9 cellular contexts compared by ENCODE assay signal in genomic region chr3:13281657-13282527, GRCh38.
DNase-seq lines count a peak whose midpoint lies in the region; ATAC-seq and TF ChIP-seq lines count a peak whose summit lies in the region.
"Had no signal": no experiment of that assay in that cellular context is flagged by ENCODE, and none has a peak within 500 bp of the region (broad histone marks: within the 10 kb centered on the region; RNA-seq: fewer than 3 reads in every experiment).

No MANE protein-coding gene starts in this region.

- H3K4me3 ChIP-seq in DND-41 (ENCODE audit: low read depth in 1 of 2, low read length in 2 of 2) (peak overlapping the region in 1 of 2 experiments; percentile 51; a peak in 2 of 4 replicates), heart right ventricle (peak overlapping the region; percentile 54 to 80 (median 66)), foreskin fibroblast (ENCODE audit: low read depth in 1 of 2, low read length in 2 of 2) (no peak overlapping the region)

- peaks cover 17% of the 10 kb centered on the region for H3K9me3 ChIP-seq in DND-41 (ENCODE audit: insufficient read depth, low read length, severe bottlenecking)
- H3K9me3 ChIP-seq in heart right ventricle = peaks cover 0 to 16% (median 0%) of the 10 kb centered on the region in 11 donors

- peak overlapping the region; percentile 57 for H3K4me2 ChIP-seq in DND-41 (ENCODE audit: insufficient read depth, low read length)

- 4% methylated on average over 61 of the region's 61 CpGs for WGBS in heart right ventricle, 2 donors

- no peaks in the 10 kb centered on the region for H3K79me2 ChIP-seq in DND-41 (ENCODE audit: insufficient read depth, low read length)

- intact Hi-C loops in heart right ventricle (cut with DNase I) (loop anchor here in 5 of 10 donors (2.0 to 10.0 kb wide), 5 partner anchors 21 to 190 kb away; no protein-coding TSS in a partner anchor), posterior vena cava (cut with DNase I) (loop anchor here in 1 of 2 donors (10.0 kb wide), 1 partner anchor 187 kb away; no protein-coding TSS in a partner anchor)

- H3K36me3 ChIP-seq in DND-41 (ENCODE audit: insufficient read depth, low read length) (no peaks in the 10 kb centered on the region), heart right ventricle (no peaks in the 10 kb centered on the region)

- H3K27me3 ChIP-seq in DND-41 (ENCODE audit: insufficient read depth, low read length, poor library complexity) (peaks cover 4% of the 10 kb centered on the region), heart right ventricle (peaks cover 9 to 71% (median 50%) of the 10 kb centered on the region in 7 donors)

- H3K9ac ChIP-seq in DND-41 (ENCODE audit: low read depth, low read length) = peak overlapping the region; percentile 33; the same call in 1 of the 2 replicates

- no peak overlapping the region for H3K27ac ChIP-seq in DND-41 (ENCODE audit: low read length)
- peak overlapping the region; percentile 71 to 91 (median 81) for H3K27ac ChIP-seq in heart right ventricle

- DNase-seq in DND-41 = no peak
- DNase-seq in SW 1271 (lab: John Stamatoyannopoulos, UW) = peak; percentile 35 to 79
- DNase-seq in heart right ventricle = peak; percentile 56 to 75
- peak; percentile 78 for DNase-seq in posterior vena cava (ENCODE audit: low spot score)
- DNase-seq in NCI-H128 (lab: John Stamatoyannopoulos, UW; ENCODE audit: unreplicated experiment) = no peak
- DNase-seq in foreskin fibroblast = no peak
- no peak for DNase-seq in central memory CD4-positive, alpha-beta T cell
- DNase-seq: foreskin melanocyte had no signal

- no peak overlapping the region for H2AFZ ChIP-seq in DND-41 (ENCODE audit: low read depth, low read length)

- no peak for TF ChIP-seq CTCF in DND-41 (IDR thresholded peaks at IDR 0.05; ENCODE audit: borderline replicate concordance, extremely low read depth, low read length, poor library complexity, severe bottlenecking)
- no peak for TF ChIP-seq CTCF in heart right ventricle (IDR thresholded peaks at IDR 0.05)
- TF ChIP-seq CTCF in foreskin fibroblast (IDR thresholded peaks at IDR 0.05; ENCODE audit: low read depth, low read length) = no peak

- H3K4me1 ChIP-seq in DND-41 (ENCODE audit: insufficient read depth, low read length) = peaks cover 16% of the 10 kb centered on the region
- H3K4me1 ChIP-seq in heart right ventricle = peaks cover 0 to 41% (median 21%) of the 10 kb centered on the region in 9 donors

- ATAC-seq in DND-41 (ENCODE audit: insufficient read depth, low read depth) = no peak
- ATAC-seq in heart right ventricle = peak; percentile 71 to 85 (median 80)
- ATAC-seq in GM19324 (IDR thresholded peaks at IDR 0.05; ENCODE audit: low FRiP score, unreplicated experiment) = no peak

- H4K20me1 ChIP-seq in DND-41 (ENCODE audit: insufficient read depth, low read length) = no peaks in the 10 kb centered on the region

Comparison
In these comparisons a context has a peak if more than half of its experiments do, and no peak if none do; other contexts are left out.
1. ATAC-seq: peak in heart right ventricle (8 of 8); none in DND-41 (single experiment) and GM19324 (single experiment).
2. DNase-seq: peak in SW 1271 (2 of 2), heart right ventricle (2 of 2) and posterior vena cava (single experiment); none in DND-41 (single experiment), NCI-H128 (single experiment), foreskin fibroblast (0 of 2) and central memory CD4-positive, alpha-beta T cell (single experiment).
3. H3K4me3 ChIP-seq: peak in heart right ventricle (10 of 10); none in foreskin fibroblast (0 of 2).